8 cellular contexts compared by ENCODE assay signal in genomic region chr6:28124971-28125353, GRCh38. TPM values are rescaled to one million over a fixed set of nuclear protein-coding genes. Genes with fewer than 3 reads are reported as not detected.
DNase-seq lines count a peak whose midpoint lies in the region; ATAC-seq and TF ChIP-seq lines count a peak whose summit lies in the region.

No MANE protein-coding gene starts in this region.

- H3K4me1 Mint-ChIP-seq in Caco-2 (ENCODE audit: low read depth, unreplicated experiment): peaks cover 16% of the 10 kb centered on the region

- peak overlapping the region; percentile 83 for H3K27ac Mint-ChIP-seq in Caco-2 (ENCODE audit: unreplicated experiment)

- H3K27ac ChIP-seq in breast epithelium: peak overlapping the region; percentile 68 to 77

- peaks cover 5% of the 10 kb centered on the region for H3K36me3 Mint-ChIP-seq in Caco-2 (ENCODE audit: insufficient read depth, unreplicated experiment)

- H3K4me1 ChIP-seq in Caco-2: no peaks in the 10 kb centered on the region
- H3K4me1 ChIP-seq in breast epithelium: no peaks in the 10 kb centered on the region
- no peaks in the 10 kb centered on the region for H3K4me1 ChIP-seq in mucosa of stomach (ENCODE audit: control insufficient read depth, insufficient read depth, low read length)

- BruUV-seq in Caco-2 (replicated peaks; lab: Mats Ljungman, UMichigan): TSS peak; percentile 39

- peak overlapping the region; percentile 65 for H3K9ac ChIP-seq in mucosa of stomach (ENCODE audit: low read length)

- H3K4me3 ChIP-seq in Caco-2 (ENCODE audit: low read depth, low read length) (peak overlapping the region; percentile 78), breast epithelium (peak overlapping the region; percentile 53 to 80 (median 71)), mucosa of stomach (ENCODE audit: low read length) (peak overlapping the region; percentile 66)

- CTCF ChIA-PET in Caco-2 (lab: Charles Lee): interaction anchor here (0.6 to 1.0 kb wide), 3 partner anchors 9 to 259 kb away, joined by 3 to 6 read pairs (median 4); no protein-coding TSS in a partner anchor

- H3K27me3 ChIP-seq in Caco-2 (replicated peaks; ENCODE audit: control insufficient read depth, insufficient read depth, low read length) (no peaks in the 10 kb centered on the region), breast epithelium (no peaks in the 10 kb centered on the region), mucosa of stomach (ENCODE audit: control insufficient read depth, insufficient read depth, low read length) (no peaks in the 10 kb centered on the region)

- peak; percentile 23 for ATAC-seq in HG03354 (IDR thresholded peaks at IDR 0.05; ENCODE audit: poor library complexity, severe bottlenecking, unreplicated experiment)

- H3K36me3 ChIP-seq in Caco-2 (ENCODE audit: control insufficient read depth, insufficient read depth, low read length) (no peaks in the 10 kb centered on the region), breast epithelium (no peaks in the 10 kb centered on the region), mucosa of stomach (ENCODE audit: control insufficient read depth, insufficient read depth, low read length) (no peaks in the 10 kb centered on the region)

- H3K27me3 Mint-ChIP-seq in Caco-2 (ENCODE audit: insufficient read depth, unreplicated experiment): no peaks in the 10 kb centered on the region

- no peak for TF ChIP-seq POLR2A in breast epithelium (IDR thresholded peaks at IDR 0.05)

- H3K9me3 ChIP-seq in Caco-2: no peaks in the 10 kb centered on the region
- no peaks in the 10 kb centered on the region for H3K9me3 ChIP-seq in breast epithelium
- no peaks in the 10 kb centered on the region for H3K9me3 ChIP-seq in mucosa of stomach (ENCODE audit: control insufficient read depth, low read length)

- peak overlapping the region; percentile 92 for H3K4me3 Mint-ChIP-seq in Caco-2 (ENCODE audit: unreplicated experiment)

- no peak for TF ChIP-seq CTCF in Caco-2 (IDR thresholded peaks at IDR 0.05; ENCODE audit: insufficient read depth in 1 of 2, low read depth in 1 of 2, low read length in 1 of 2, severe bottlenecking in 1 of 2, unreplicated experiment in 1 of 2)
- no peak for TF ChIP-seq CTCF in breast epithelium (IDR thresholded peaks at IDR 0.05)

- H3K9me3 Mint-ChIP-seq in Caco-2 (ENCODE audit: unreplicated experiment): no peaks in the 10 kb centered on the region

- intact Hi-C loops in Caco-2 (cut with micrococcal nuclease; ENCODE audit: unreplicated experiment) (loop anchor here (1.0 kb wide), 3 partner anchors 11 to 258 kb away; partner anchors contain the start of gene ZKSCAN8), breast epithelium (cut with DNase I; ENCODE audit: low total_unique reads) (no loop called here)

- DNase-seq in Caco-2 (no peak), breast epithelium (ENCODE audit: low spot score in 2 of 2) (no peak), NCI-H345 treated with DMSO at 0.1 percent for 48 hours (lab: John Stamatoyannopoulos, UW; ENCODE audit: unreplicated experiment) (no peak), putamen (ENCODE audit: low spot score) (no peak), HUDEP-2 (lab: John Stamatoyannopoulos, UW; ENCODE audit: unreplicated experiment in 76 of 76) (no peak), SK-N-DZ (ENCODE audit: low spot score) (no peak)

- POLR2A ChIA-PET in Caco-2 (lab: Charles Lee): interaction anchor here (0.6 to 1.4 kb wide), 3 partner anchors 11 to 17 kb away, joined by 3 to 8 read pairs (median 6); partner anchors contain the start of gene ZKSCAN8

RNA-seq across cellular contexts. Expression of gene ZSCAN16, which starts 0.6 kb away (rescaled TPM):
- total RNA-seq in Caco-2 (2022): 5.8 and 6.7 TPM in 2 replicates
- total RNA-seq in breast epithelium: 1 to 10 TPM; 2.7 to 9.8 (median 9.7) TPM
- polyA plus RNA-seq in SK-N-DZ (2014; cell fraction: cytosol; rRNA removed): 7.7 and 9.3 TPM in 2 replicates
- polyA plus RNA-seq in SK-N-DZ (2014; cell fraction: nucleus; rRNA removed): 11.4 and 13.5 TPM in 2 replicates

RNA-seq across cellular contexts. Expression of gene ZKSCAN8, which starts 16.7 kb away (rescaled TPM):
- total RNA-seq in Caco-2 (2022): 15.6 and 17.0 TPM in 2 replicates
- total RNA-seq in breast epithelium: 10 to 100 TPM; 21.9 to 33.8 (median 22.9) TPM
- polyA plus RNA-seq in SK-N-DZ (2014; cell fraction: cytosol; rRNA removed): 14.7 and 19.1 TPM in 2 replicates
- polyA plus RNA-seq in SK-N-DZ (2014; cell fraction: nucleus; rRNA removed): 19.2 and 29.8 TPM in 2 replicates

RNA-seq across cellular contexts. Expression of gene ZNF165, which starts 44.6 kb away (rescaled TPM):
- 9.2 and 11.0 TPM in 2 replicates for total RNA-seq in Caco-2 (2022)
- 1 to 10 TPM in 2 of 3 donors, under 1 TPM in 1; 0.16 to 3.1 (median 2.0) TPM for total RNA-seq in breast epithelium
- 1.4 and 1.7 TPM in 2 replicates for polyA plus RNA-seq in SK-N-DZ (2014; cell fraction: cytosol; rRNA removed)
- polyA plus RNA-seq in SK-N-DZ (2014; cell fraction: nucleus; rRNA removed): 0.76 and 1.0 TPM in 2 replicates
